ENCODE assay signal across 8 cellular contexts in genomic region chr16:50282010-50282538, GRCh38. TPM values are rescaled to one million over a fixed set of nuclear protein-coding genes. Genes with fewer than 3 reads are reported as not detected.
DNase-seq lines count a peak whose midpoint lies in the region; ATAC-seq and TF ChIP-seq lines count a peak whose summit lies in the region.

No MANE protein-coding gene starts in this region.

- DNase-seq in GM12865 (ENCODE audit: low read depth) (peak; percentile 94), GM23338 (ENCODE audit: low spot score) (no peak), NAMALWA (ENCODE audit: low spot score) (peak; percentile 91), inferior parietal cortex (ENCODE audit: extremely low spot score) (peak; percentile 16), NCI-H345 treated with DMSO at 0.1 percent for 48 hours (lab: John Stamatoyannopoulos, UW; ENCODE audit: unreplicated experiment) (no peak), SJCRH30 (no peak)
- DNase-seq in activated effector memory CD4-positive, alpha-beta T cell treated with anti-CD3 and anti-CD28 coated beads, Interleukin-2, amount 50 U/mL, for 16 hours: peak; percentile 83
- DNase-seq in stimulated activated naive CD4-positive, alpha-beta T cell treated with Interleukin-2 at 50 U/mL for 16 hours (lab: John Stamatoyannopoulos, UW): peak; percentile 28

- peaks cover 2% of the 10 kb centered on the region for H3K27me3 Mint-ChIP-seq in GM23338 (ENCODE audit: insufficient read depth, low read depth, poor library complexity)

- H3F3A ChIP-seq in GM23338 (replicated peaks; ENCODE audit: low read depth): no peaks in the 10 kb centered on the region

- no peaks in the 10 kb centered on the region for H3K79me2 ChIP-seq in GM23338 (replicated peaks; ENCODE audit: insufficient read depth)

- no peak overlapping the region for H2AFZ ChIP-seq in GM23338

- no peaks in the 10 kb centered on the region for H3K36me3 Mint-ChIP-seq in GM23338 (ENCODE audit: low read depth)

- ATAC-seq in GM23338: no peak; the same call in 1 of the 3 replicates

- no peak for TF ChIP-seq CTCF in GM12865 (IDR thresholded peaks at IDR 0.05; ENCODE audit: insufficient read depth, low read depth, low read length, missing control alignments)
- no peak for TF ChIP-seq CTCF in GM23338 (conservative IDR thresholded peaks at IDR 0.05; ENCODE audit: low read depth in 2 of 2)

- H3K4me1 ChIP-seq in GM23338 (ENCODE audit: insufficient read depth) (peaks cover 11% of the 10 kb centered on the region), SJCRH30 (no peaks in the 10 kb centered on the region)

- peaks cover 20% of the 10 kb centered on the region for H3K4me1 Mint-ChIP-seq in GM23338

- no peaks in the 10 kb centered on the region for H3K27me3 ChIP-seq in GM23338 (ENCODE audit: insufficient read depth)
- no peaks in the 10 kb centered on the region for H3K27me3 ChIP-seq in SJCRH30

- H3K4me3 ChIP-seq in GM12865 (ENCODE audit: low read depth, low read length): peak overlapping the region; percentile 36
- H3K4me3 ChIP-seq in GM23338: no peak overlapping the region
- no peak overlapping the region for H3K4me3 ChIP-seq in SJCRH30

- no peaks in the 10 kb centered on the region; the same call in 1 of the 2 replicates for H4K20me1 ChIP-seq in GM23338 (replicated peaks; ENCODE audit: insufficient read depth)

- H3K9me3 ChIP-seq in SJCRH30 (replicated peaks): peaks cover 2% of the 10 kb centered on the region

- peaks cover 4% of the 10 kb centered on the region; the same call in 1 of the 3 replicates for H3K9me3 Mint-ChIP-seq in GM23338

- H3K4me2 ChIP-seq in GM23338: no peak overlapping the region

- no peak overlapping the region for H3K4me3 Mint-ChIP-seq in GM23338

- H3K27ac Mint-ChIP-seq in GM23338: peak overlapping the region; percentile 40; the same call in 1 of the 2 replicates

- H3K36me3 ChIP-seq in GM23338 (ENCODE audit: insufficient read depth) (no peaks in the 10 kb centered on the region), SJCRH30 (peaks cover 4% of the 10 kb centered on the region; the same call in 1 of the 2 replicates)

- no peaks in the 10 kb centered on the region for H3K9me2 ChIP-seq in GM23338 (ENCODE audit: insufficient read depth)

- H3K27ac ChIP-seq in GM23338 (ENCODE audit: low read depth) (no peak overlapping the region), SJCRH30 (no peak overlapping the region)

TF ChIP-seq in GM23338, 12 proteins besides CTCF, POLR2A, EP300 and RAD21:
- TF ChIP-seq POLR2AphosphoS5 (IDR thresholded peaks at IDR 0.05; ENCODE audit: low read depth) (no peak), ZNF462 (CRISPR knock-in tag; IDR thresholded peaks at IDR 0.05) (no peak), CREB1 (CRISPR knock-in tag; IDR thresholded peaks at IDR 0.05; ENCODE audit: low read depth) (no peak), ZNF114 (CRISPR knock-in tag; IDR thresholded peaks at IDR 0.05) (no peak), NANOG (IDR thresholded peaks at IDR 0.05; ENCODE audit: borderline replicate concordance) (no peak)

RNA-seq across cellular contexts. Expression of gene ADCY7, which starts 15.7 kb away (rescaled TPM):
- total RNA-seq in GM23338 (2014; rRNA removed; shearing (Covaris generic)): 10.5 and 10.8 TPM in 2 replicates
- polyA plus RNA-seq in GM23338 (2016; fragmentation: Nextera tagmentation; extraction: Ambion mirVana): 2.4 and 2.5 TPM in 2 replicates
- total RNA-seq in SJCRH30 (2014; rRNA removed; shearing (Covaris generic)): 26.2 and 27.1 TPM in 2 replicates

Comparison
In these comparisons a context has a peak if more than half of its experiments do, and no peak if none do; other contexts are left out.
1. DNase-seq: peak in GM12865 (single experiment), NAMALWA (single experiment), activated effector memory CD4-positive, alpha-beta T cell treated with anti-CD3 and anti-CD28 coated beads, Interleukin-2, amount 50 U/mL, for 16 hours (single experiment), inferior parietal cortex (single experiment) and stimulated activated naive CD4-positive, alpha-beta T cell treated with Interleukin-2 at 50 U/mL for 16 hours (single experiment); none in GM23338 (single experiment), NCI-H345 treated with DMSO at 0.1 percent for 48 hours (single experiment) and SJCRH30 (0 of 2).